ENCODE assay signal across 1 cellular context in genomic region chr2:208265807-208266640, GRCh38.
TF ChIP-seq lines count a peak whose summit lies in the region.

A gene with protein sequence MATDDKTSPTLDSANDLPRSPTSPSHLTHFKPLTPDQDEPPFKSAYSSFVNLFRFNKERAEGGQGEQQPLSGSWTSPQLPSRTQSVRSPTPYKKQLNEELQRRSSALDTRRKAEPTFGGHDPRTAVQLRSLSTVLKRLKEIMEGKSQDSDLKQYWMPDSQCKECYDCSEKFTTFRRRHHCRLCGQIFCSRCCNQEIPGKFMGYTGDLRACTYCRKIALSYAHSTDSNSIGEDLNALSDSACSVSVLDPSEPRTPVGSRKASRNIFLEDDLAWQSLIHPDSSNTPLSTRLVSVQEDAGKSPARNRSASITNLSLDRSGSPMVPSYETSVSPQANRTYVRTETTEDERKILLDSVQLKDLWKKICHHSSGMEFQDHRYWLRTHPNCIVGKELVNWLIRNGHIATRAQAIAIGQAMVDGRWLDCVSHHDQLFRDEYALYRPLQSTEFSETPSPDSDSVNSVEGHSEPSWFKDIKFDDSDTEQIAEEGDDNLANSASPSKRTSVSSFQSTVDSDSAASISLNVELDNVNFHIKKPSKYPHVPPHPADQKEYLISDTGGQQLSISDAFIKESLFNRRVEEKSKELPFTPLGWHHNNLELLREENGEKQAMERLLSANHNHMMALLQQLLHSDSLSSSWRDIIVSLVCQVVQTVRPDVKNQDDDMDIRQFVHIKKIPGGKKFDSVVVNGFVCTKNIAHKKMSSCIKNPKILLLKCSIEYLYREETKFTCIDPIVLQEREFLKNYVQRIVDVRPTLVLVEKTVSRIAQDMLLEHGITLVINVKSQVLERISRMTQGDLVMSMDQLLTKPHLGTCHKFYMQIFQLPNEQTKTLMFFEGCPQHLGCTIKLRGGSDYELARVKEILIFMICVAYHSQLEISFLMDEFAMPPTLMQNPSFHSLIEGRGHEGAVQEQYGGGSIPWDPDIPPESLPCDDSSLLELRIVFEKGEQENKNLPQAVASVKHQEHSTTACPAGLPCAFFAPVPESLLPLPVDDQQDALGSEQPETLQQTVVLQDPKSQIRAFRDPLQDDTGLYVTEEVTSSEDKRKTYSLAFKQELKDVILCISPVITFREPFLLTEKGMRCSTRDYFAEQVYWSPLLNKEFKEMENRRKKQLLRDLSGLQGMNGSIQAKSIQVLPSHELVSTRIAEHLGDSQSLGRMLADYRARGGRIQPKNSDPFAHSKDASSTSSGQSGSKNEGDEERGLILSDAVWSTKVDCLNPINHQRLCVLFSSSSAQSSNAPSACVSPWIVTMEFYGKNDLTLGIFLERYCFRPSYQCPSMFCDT (N-terminal part only) (plus strand): TSS chr2:208266255. CDS start chr2:208271520, 5,265 bp downstream.

TF ChIP-seq in HEK293, 187 proteins besides CTCF, POLR2A, EP300 and RAD21 (continued from another document):
- TF ChIP-seq PRDM2 (tag by site-specific recombination; IDR thresholded peaks at IDR 0.05; ENCODE audit: borderline replicate concordance) (no peak), ZNF596 (tag by site-specific recombination; IDR thresholded peaks at IDR 0.05) (no peak), ZNF426 (tag by site-specific recombination; IDR thresholded peaks at IDR 0.05) (no peak), REPIN1 (tag by site-specific recombination; IDR thresholded peaks at IDR 0.05; ENCODE audit: low read depth) (no peak), PRDM1 (tag by site-specific recombination; IDR thresholded peaks at IDR 0.05) (peak; percentile 52), ZNF223 (tag by site-specific recombination; IDR thresholded peaks at IDR 0.05) (no peak), ZNF843 (tag by site-specific recombination; IDR thresholded peaks at IDR 0.05) (peak; percentile 46; the same call in 1 of the 2 replicates), KLF7 (tag by site-specific recombination; IDR thresholded peaks at IDR 0.05; ENCODE audit: borderline replicate concordance) (no peak), OSR2 (tag by site-specific recombination; IDR thresholded peaks at IDR 0.05) (no peak), ZNF664 (tag by site-specific recombination; IDR thresholded peaks at IDR 0.05) (no peak), ZNF521 (tag by site-specific recombination; IDR thresholded peaks at IDR 0.05) (no peak), ZNF529 (tag by site-specific recombination; IDR thresholded peaks at IDR 0.05; ENCODE audit: insufficient replicate concordance) (no peak), ZNF791 (tag by site-specific recombination; IDR thresholded peaks at IDR 0.05) (no peak), ZNF610 (tag by site-specific recombination; IDR thresholded peaks at IDR 0.05; ENCODE audit: borderline replicate concordance) (peak; percentile 74; the same call in 1 of the 2 replicates), ZNF155 (tag by site-specific recombination; IDR thresholded peaks at IDR 0.05) (no peak), ZNF394 (tag by site-specific recombination; IDR thresholded peaks at IDR 0.05; ENCODE audit: borderline replicate concordance) (peak; percentile 46; the same call in 1 of the 2 replicates), ZNF530 (tag by site-specific recombination; IDR thresholded peaks at IDR 0.05; ENCODE audit: low read depth) (no peak)
- TF ChIP-seq, protein P1, sequence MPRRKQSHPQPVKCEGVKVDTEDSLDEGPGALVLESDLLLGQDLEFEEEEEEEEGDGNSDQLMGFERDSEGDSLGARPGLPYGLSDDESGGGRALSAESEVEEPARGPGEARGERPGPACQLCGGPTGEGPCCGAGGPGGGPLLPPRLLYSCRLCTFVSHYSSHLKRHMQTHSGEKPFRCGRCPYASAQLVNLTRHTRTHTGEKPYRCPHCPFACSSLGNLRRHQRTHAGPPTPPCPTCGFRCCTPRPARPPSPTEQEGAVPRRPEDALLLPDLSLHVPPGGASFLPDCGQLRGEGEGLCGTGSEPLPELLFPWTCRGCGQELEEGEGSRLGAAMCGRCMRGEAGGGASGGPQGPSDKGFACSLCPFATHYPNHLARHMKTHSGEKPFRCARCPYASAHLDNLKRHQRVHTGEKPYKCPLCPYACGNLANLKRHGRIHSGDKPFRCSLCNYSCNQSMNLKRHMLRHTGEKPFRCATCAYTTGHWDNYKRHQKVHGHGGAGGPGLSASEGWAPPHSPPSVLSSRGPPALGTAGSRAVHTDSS (tag by site-specific recombination; IDR thresholded peaks at IDR 0.05): no peak
- TF ChIP-seq, protein P2, sequence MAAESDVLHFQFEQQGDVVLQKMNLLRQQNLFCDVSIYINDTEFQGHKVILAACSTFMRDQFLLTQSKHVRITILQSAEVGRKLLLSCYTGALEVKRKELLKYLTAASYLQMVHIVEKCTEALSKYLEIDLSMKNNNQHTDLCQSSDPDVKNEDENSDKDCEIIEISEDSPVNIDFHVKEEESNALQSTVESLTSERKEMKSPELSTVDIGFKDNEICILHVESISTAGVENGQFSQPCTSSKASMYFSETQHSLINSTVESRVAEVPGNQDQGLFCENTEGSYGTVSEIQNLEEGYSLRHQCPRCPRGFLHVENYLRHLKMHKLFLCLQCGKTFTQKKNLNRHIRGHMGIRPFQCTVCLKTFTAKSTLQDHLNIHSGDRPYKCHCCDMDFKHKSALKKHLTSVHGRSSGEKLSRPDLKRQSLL (tag by site-specific recombination; IDR thresholded peaks at IDR 0.05): no peak
